Comparison of ENCODE assay signal across 1 cellular context in genomic region chr19:18618236-18618635, GRCh38.
TF ChIP-seq lines count a peak whose summit lies in the region.

No MANE protein-coding gene starts in this region.

TF ChIP-seq in HepG2, 621 proteins besides CTCF, POLR2A, EP300 and RAD21:
- no peak for TF ChIP-seq ZBTB14 (CRISPR knock-in tag; IDR thresholded peaks at IDR 0.05)
- no peak for TF ChIP-seq TAF15 (IDR thresholded peaks at IDR 0.05; ENCODE audit: low read depth, low read length, poor library complexity, severe bottlenecking)
- no peak for TF ChIP-seq HDAC1 (CRISPR knock-in tag; IDR thresholded peaks at IDR 0.05)
- TF ChIP-seq ZBTB33 (CRISPR knock-in tag; IDR thresholded peaks at IDR 0.05): peak; percentile 49; the same call in 1 of the 2 replicates
